ENCODE assay signal across 21 cellular contexts in genomic region chr11:73403541-73403940, GRCh38. TPM values are rescaled to one million over a fixed set of nuclear protein-coding genes. Genes with fewer than 3 reads are reported as not detected.
DNase-seq lines count a peak whose midpoint lies in the region; ATAC-seq and TF ChIP-seq lines count a peak whose summit lies in the region.
"Had no signal": no experiment of that assay in that cellular context is flagged by ENCODE, and none has a peak within 500 bp of the region (broad histone marks: within the 10 kb centered on the region; RNA-seq: fewer than 3 reads in every experiment).

No MANE protein-coding gene starts in this region.

- H3K27me3 Mint-ChIP-seq in activated T-cell treated with anti-CD3 and anti-CD28 coated beads, Interleukin-2, amount 50 U/mL, for 24 hours = no peaks in the 10 kb centered on the region
- no peaks in the 10 kb centered on the region for H3K27me3 Mint-ChIP-seq in T-helper 17 cell
- H3K27me3 Mint-ChIP-seq: memory B cell had no signal

- H3K9ac ChIP-seq in skeletal muscle tissue (ENCODE audit: low read depth in 1 of 3, low read length in 3 of 3) = no peak overlapping the region
- no peak overlapping the region for H3K9ac ChIP-seq in mesendoderm (ENCODE audit: low read length)

- no peak overlapping the region for H4K8ac ChIP-seq in mesendoderm (ENCODE audit: low read depth, low read length)

- no peak for DNase-seq in activated T-cell treated with anti-CD3 and anti-CD28 coated beads, Interleukin-2, amount 50 U/mL, for 24 hours
- no peak for DNase-seq in activated T-cell treated with anti-CD3 and anti-CD28 coated beads, Interleukin-2, amount 50 U/mL, for 48 hours
- no peak for DNase-seq in T-helper 17 cell
- no peak for DNase-seq in left ventricle myocardium inferior
- no peak for DNase-seq in stimulated activated CD4-positive, alpha-beta T cell treated with anti-CD3 and anti-CD28 coated beads, Interleukin-15, amount 100 ng/mL, for 24 hours
- no peak for DNase-seq in mesendoderm
- no peak for DNase-seq in activated CD4-positive, CD25-positive, alpha-beta regulatory T cell (lab: John Stamatoyannopoulos, UW)
- DNase-seq: 8988T; amniotic stem cell; DMS79 treated with DMSO at 0.1 percent for 48 hours; effector CD8-positive, alpha-beta T cell; NCI-H1436 treated with DMSO at 0.1 percent for 48 hours; stimulated activated CD4-positive, alpha-beta T cell treated with anti-CD3 and anti-CD28 coated beads, Interleukin-2, amount 100 ng/mL, for 48 hours; T1000 had no signal

- no peak overlapping the region for H2BK15ac ChIP-seq in mesendoderm (replicated peaks; ENCODE audit: low read depth)

- H3K9me3 ChIP-seq in T-helper 17 cell (ENCODE audit: control insufficient read depth, low read length, poor library complexity, severe bottlenecking) = no peaks in the 10 kb centered on the region
- H3K9me3 ChIP-seq in left ventricle myocardium inferior (replicated peaks) = no peaks in the 10 kb centered on the region
- H3K9me3 ChIP-seq in skeletal muscle tissue (ENCODE audit: control insufficient read depth in 3 of 3, low read length in 3 of 3) = no peaks in the 10 kb centered on the region
- H3K9me3 ChIP-seq: right lobe of liver, transverse colon had no signal

- no peak overlapping the region for H3K4ac ChIP-seq in mesendoderm (ENCODE audit: low read depth, low read length)

- H3K4me1 Mint-ChIP-seq in activated T-cell treated with anti-CD3 and anti-CD28 coated beads, Interleukin-2, amount 50 U/mL, for 24 hours (ENCODE audit: low read depth) = no peaks in the 10 kb centered on the region
- H3K4me1 Mint-ChIP-seq in T-helper 17 cell = peaks cover 10% of the 10 kb centered on the region
- H3K4me1 Mint-ChIP-seq: memory B cell had no signal

- intact Hi-C loops in left ventricle myocardium inferior (cut with micrococcal nuclease) = loop anchor here (10.0 kb wide), 1 partner anchor 211 kb away; no protein-coding TSS in a partner anchor

- peak overlapping the region; percentile 27 for H3K27ac Mint-ChIP-seq in activated T-cell treated with anti-CD3 and anti-CD28 coated beads, Interleukin-2, amount 50 U/mL, for 24 hours
- peak overlapping the region; percentile 21 for H3K27ac Mint-ChIP-seq in T-helper 17 cell
- H3K27ac Mint-ChIP-seq: activated naive CD4-positive, alpha-beta T cell treated with anti-CD3 and anti-CD28 coated beads for 36 hours had no signal

- H4K5ac ChIP-seq in mesendoderm (ENCODE audit: low read length) = no peak overlapping the region

- H3K4me2 ChIP-seq in mesendoderm (ENCODE audit: low read length) = no peak overlapping the region

- H2BK5ac ChIP-seq in mesendoderm (ENCODE audit: low read length) = no peak overlapping the region

- H3K27me3 ChIP-seq in left ventricle myocardium inferior (ENCODE audit: low read depth) (no peaks in the 10 kb centered on the region), skeletal muscle tissue (ENCODE audit: control insufficient read depth in 3 of 3, insufficient read depth in 3 of 3, low read length in 3 of 3) (no peaks in the 10 kb centered on the region), mesendoderm (ENCODE audit: insufficient read depth, low read length, poor library complexity) (no peaks in the 10 kb centered on the region)
- H3K27me3 ChIP-seq: brain microvascular endothelial cell, right lobe of liver, transverse colon had no signal

- no peak overlapping the region for H3K56ac ChIP-seq in mesendoderm (ENCODE audit: low read length)

- H3K4me3 Mint-ChIP-seq in activated T-cell treated with anti-CD3 and anti-CD28 coated beads, Interleukin-2, amount 50 U/mL, for 24 hours = no peak overlapping the region
- H3K4me3 Mint-ChIP-seq in T-helper 17 cell = peak overlapping the region; percentile 39
- H3K4me3 Mint-ChIP-seq: activated naive CD4-positive, alpha-beta T cell treated with anti-CD3 and anti-CD28 coated beads for 36 hours; memory B cell had no signal

- no peak overlapping the region for H2AK5ac ChIP-seq in mesendoderm (ENCODE audit: low read length)

- no CpG with 5 or more reads among the region's 5 CpGs for WGBS in mesendoderm (ENCODE audit: extremely low coverage, insufficient coverage, low lambda C conversion rate)

- no peaks in the 10 kb centered on the region for H3K79me2 ChIP-seq in mesendoderm (ENCODE audit: control insufficient read depth, insufficient read depth, low read length)

- H3K36me3 ChIP-seq in left ventricle myocardium inferior (peaks cover 20% of the 10 kb centered on the region), skeletal muscle tissue (ENCODE audit: control insufficient read depth in 3 of 3, insufficient read depth in 3 of 3, low read length in 3 of 3) (peaks cover 9 to 22% (median 14%) of the 10 kb centered on the region in 3 donors), mesendoderm (ENCODE audit: control insufficient read depth, insufficient read depth, low read length) (peaks cover 2% of the 10 kb centered on the region)
- H3K36me3 ChIP-seq: transverse colon had no signal

- TF ChIP-seq CTCF in left ventricle myocardium inferior (IDR thresholded peaks at IDR 0.05; ENCODE audit: borderline replicate concordance) = no peak

- peak overlapping the region; percentile 58 for H3K27ac ChIP-seq in left ventricle myocardium inferior (replicated peaks)
- H3K27ac ChIP-seq in skeletal muscle tissue (ENCODE audit: low read depth, low read length) = peak overlapping the region; percentile 47
- H3K27ac ChIP-seq in mesendoderm (ENCODE audit: low read depth, low read length) = no peak overlapping the region
- H3K27ac ChIP-seq: brain microvascular endothelial cell, epithelial cell of prostate, right lobe of liver, transverse colon had no signal

- no peak overlapping the region for H3K18ac ChIP-seq in mesendoderm (ENCODE audit: low read length)

- H3K4me3 ChIP-seq in left ventricle myocardium inferior = no peak overlapping the region
- no peak overlapping the region for H3K4me3 ChIP-seq in skeletal muscle tissue (ENCODE audit: low read length in 3 of 3)
- H3K4me3 ChIP-seq in mesendoderm (ENCODE audit: low read length) = no peak overlapping the region
- H3K4me3 ChIP-seq: right lobe of liver, transverse colon had no signal

- peaks cover 52% of the 10 kb centered on the region for H3K36me3 Mint-ChIP-seq in activated T-cell treated with anti-CD3 and anti-CD28 coated beads, Interleukin-2, amount 50 U/mL, for 24 hours (ENCODE audit: low read depth)
- peaks cover 6% of the 10 kb centered on the region for H3K36me3 Mint-ChIP-seq in T-helper 17 cell (ENCODE audit: low read depth)

- ATAC-seq in T-helper 17 cell = no peak

- no peaks in the 10 kb centered on the region for H3K79me1 ChIP-seq in mesendoderm (ENCODE audit: low read length)

- peaks cover 30% of the 10 kb centered on the region for H3K4me1 ChIP-seq in left ventricle myocardium inferior
- peaks cover 10 to 17% (median 10%) of the 10 kb centered on the region in 3 donors for H3K4me1 ChIP-seq in skeletal muscle tissue (ENCODE audit: control insufficient read depth in 3 of 3, insufficient read depth in 3 of 3, low read length in 3 of 3)
- no peaks in the 10 kb centered on the region for H3K4me1 ChIP-seq in mesendoderm (ENCODE audit: control insufficient read depth, low read depth, low read length)
- H3K4me1 ChIP-seq: transverse colon had no signal

- H3K23ac ChIP-seq in mesendoderm (ENCODE audit: low read length) = no peak overlapping the region

- H2BK120ac ChIP-seq in mesendoderm (ENCODE audit: low read depth, low read length) = no peak overlapping the region

- no peaks in the 10 kb centered on the region for H3K9me3 Mint-ChIP-seq in activated T-cell treated with anti-CD3 and anti-CD28 coated beads, Interleukin-2, amount 50 U/mL, for 24 hours
- H3K9me3 Mint-ChIP-seq: activated naive CD4-positive, alpha-beta T cell treated with anti-CD3 and anti-CD28 coated beads for 36 hours; memory B cell had no signal

RNA-seq across cellular contexts. Expression of gene RELT, which starts 27.3 kb away (rescaled TPM):
- 100 to 1,000 TPM; 139 to 169 TPM for total RNA-seq in T-helper 17 cell
- total RNA-seq in left ventricle myocardium inferior = 1.6 TPM
- total RNA-seq in skeletal muscle tissue = 1.6 TPM
- 2.8 TPM for polyA plus RNA-seq in mesendoderm (2013, experiment 1 of 2)
- 3.0 TPM for polyA plus RNA-seq in mesendoderm (2013, experiment 2 of 2)

Comparison
In these comparisons a context has a peak if more than half of its experiments do, and no peak if none do; other contexts are left out.
1. RNA of gene RELT, which starts 27.3 kb away (total RNA-seq): 139 to 169 TPM in T-helper 17 cell; 1.6 TPM in left ventricle myocardium inferior (single experiment) and 1.6 TPM in skeletal muscle tissue (single experiment); every median in the first group is over 10 times any median in the second.